ENCODE assay signal across 8 cellular contexts in the genomic region with DNA sequence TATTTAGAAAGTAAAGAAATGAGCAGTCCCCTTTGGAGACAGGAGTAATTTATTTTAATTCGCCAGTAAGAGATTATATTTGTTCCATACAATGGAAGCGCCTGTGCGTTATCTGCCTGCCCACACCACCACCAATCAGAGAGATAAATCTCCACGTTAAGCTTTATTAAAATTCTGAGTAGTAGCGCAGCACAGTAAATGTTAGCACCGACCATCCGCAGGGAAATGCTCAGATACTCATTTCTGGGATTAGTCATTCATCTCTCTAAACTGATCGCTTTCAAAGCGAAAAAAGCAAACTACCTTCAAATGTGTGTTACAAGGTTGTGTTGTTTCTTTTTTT. TPM values are rescaled to one million over a fixed set of nuclear protein-coding genes. Genes with fewer than 3 reads are reported as not detected.
A peak's percentile ranks its signal among the peaks of the same experiment; 100 is the strongest.
DNase-seq lines count a peak whose midpoint lies in the region; ATAC-seq and TF ChIP-seq lines count a peak whose summit lies in the region.

No MANE protein-coding gene starts in this region.

- 68 to 70% methylated on average over 9 of the region's 9 CpGs for WGBS in thyroid gland, 2 donors

- no peak for TF ChIP-seq CTCF in CD14-positive monocyte (IDR thresholded peaks at IDR 0.05)
- TF ChIP-seq CTCF in KMS-11 (conservative IDR thresholded peaks at IDR 0.05; ENCODE audit: low read depth, low read length): no peak
- TF ChIP-seq CTCF in thyroid gland (IDR thresholded peaks at IDR 0.05): no peak

- H3K36me3 ChIP-seq in KMS-11 (ENCODE audit: insufficient read depth): no peaks in the 10 kb centered on the region
- peaks cover 9% of the 10 kb centered on the region for H3K36me3 ChIP-seq in adipocyte (ENCODE audit: control insufficient read depth, insufficient read depth, low read length, severe bottlenecking)
- peaks cover 6 to 16% of the 10 kb centered on the region in 2 donors for H3K36me3 ChIP-seq in thyroid gland

- no peaks in the 10 kb centered on the region for H3K9me3 Mint-ChIP-seq in CD14-positive monocyte

- DNase-seq in CD14-positive monocyte (ENCODE audit: low spot score): no peak
- DNase-seq in adipocyte (ENCODE audit: low read depth): peak; percentile 63
- DNase-seq in kidney glomerular epithelial cell (lab: John Stamatoyannopoulos, UW): peak; percentile 27
- DNase-seq in thyroid gland: no peak
- no peak for DNase-seq in SW 1271 (lab: John Stamatoyannopoulos, UW)
- DNase-seq in SHP77 (lab: John Stamatoyannopoulos, UW): no peak

- H3K9ac ChIP-seq in KMS-11 (no peak overlapping the region), adipocyte (ENCODE audit: low read length) (peak overlapping the region; percentile 88)

- no peak overlapping the region for H2AFZ ChIP-seq in KMS-11 (ENCODE audit: low read depth)

- intact Hi-C loops in CD14-positive monocyte (cut with micrococcal nuclease) (loop anchor here in 1 of 2 donors (5.0 kb wide), 3 partner anchors 55 to 290 kb away; no protein-coding TSS in a partner anchor), thyroid gland (cut with DNase I) (loop anchor here (10.0 kb wide), 3 partner anchors 118 to 228 kb away; no protein-coding TSS in a partner anchor)

- peak overlapping the region; percentile 88; the same call in 1 of the 2 replicates for H3K4me2 ChIP-seq in KMS-11

- no peaks in the 10 kb centered on the region for H3K79me2 ChIP-seq in KMS-11 (ENCODE audit: insufficient read depth, low read depth)

- H3K4me3 Mint-ChIP-seq in CD14-positive monocyte: peak overlapping the region; percentile 89 to 95

- H3K27ac Mint-ChIP-seq in CD14-positive monocyte: peak overlapping the region; percentile 86 to 95 (median 94)

- H3K27me3 ChIP-seq in KMS-11 (ENCODE audit: insufficient read depth, low read depth): no peaks in the 10 kb centered on the region
- H3K27me3 ChIP-seq in adipocyte (replicated peaks; ENCODE audit: control insufficient read depth, insufficient read depth, low read length): no peaks in the 10 kb centered on the region
- H3K27me3 ChIP-seq in thyroid gland: no peaks in the 10 kb centered on the region

- H3K4me3 ChIP-seq in KMS-11 (IDR thresholded peaks at IDR 0.05; ENCODE audit: insufficient read depth, low read depth, low read length) (no peak overlapping the region), adipocyte (ENCODE audit: low read length) (peak overlapping the region; percentile 90), thyroid gland (replicated peaks in 1 of 3) (peak overlapping the region in 2 of 3 donors; percentile 86 to 98)

- no peaks in the 10 kb centered on the region for H4K20me1 ChIP-seq in KMS-11 (ENCODE audit: insufficient read depth)

- H3K27ac ChIP-seq in KMS-11 (no peak overlapping the region), thyroid gland (peak overlapping the region; percentile 69 to 99 (median 97))

- no peak for ATAC-seq in HG02623 (IDR thresholded peaks at IDR 0.05; ENCODE audit: unreplicated experiment)

- peaks cover 51% of the 10 kb centered on the region for H3K4me1 Mint-ChIP-seq in CD14-positive monocyte

- H3K36me3 Mint-ChIP-seq in CD14-positive monocyte: peaks cover 30 to 38% of the 10 kb centered on the region in 2 donors

- H3K27me3 Mint-ChIP-seq in CD14-positive monocyte (ENCODE audit: low read depth in 3 of 3): peaks cover 1 to 2% (median 2%) of the 10 kb centered on the region in 3 donors

- no peak for TF ChIP-seq POLR2A in thyroid gland (IDR thresholded peaks at IDR 0.05)

- peaks cover 14% of the 10 kb centered on the region for H3K4me1 ChIP-seq in KMS-11 (ENCODE audit: low read depth, poor library complexity, severe bottlenecking)
- peaks cover 25% of the 10 kb centered on the region for H3K4me1 ChIP-seq in adipocyte (ENCODE audit: control insufficient read depth, insufficient read depth, low read length)
- H3K4me1 ChIP-seq in thyroid gland: peaks cover 13 to 36% of the 10 kb centered on the region in 2 donors

- H3K9me3 ChIP-seq in adipocyte (ENCODE audit: control insufficient read depth, low read length) (no peaks in the 10 kb centered on the region), thyroid gland (no peaks in the 10 kb centered on the region)

RNA-seq across cellular contexts. Expression of gene ETS2, which starts 1.2 kb away (rescaled TPM):
- polyA plus RNA-seq in CD14-positive monocyte: 10 to 100 TPM; 54.2 to 59.5 TPM
- 10 to 100 TPM; 36.6 to 92.2 (median 56.3) TPM for total RNA-seq in thyroid gland

Comparison
In these comparisons a context has a peak if more than half of its experiments do, and no peak if none do; other contexts are left out.
1. DNase-seq: peak in adipocyte (single experiment) and kidney glomerular epithelial cell (single experiment); none in CD14-positive monocyte (single experiment), thyroid gland (0 of 2), SW 1271 (0 of 2) and SHP77 (0 of 2).